In genomic region chr9:20355022-20355421, GRCh38 we compare ENCODE assay signal across 10 cellular contexts.
DNase-seq lines count a peak whose midpoint lies in the region; ATAC-seq, FAIRE-seq and TF ChIP-seq lines count a peak whose summit lies in the region.
"Had no signal": no experiment of that assay in that cellular context is flagged by ENCODE, and none has a peak within 500 bp of the region (broad histone marks: within the 10 kb centered on the region; RNA-seq: fewer than 3 reads in every experiment).

No MANE protein-coding gene starts in this region.

- H3K36me3 Mint-ChIP-seq in activated naive CD8-positive, alpha-beta T cell = peaks cover 20% of the 10 kb centered on the region
- H3K36me3 Mint-ChIP-seq in nephron progenitor cell (ENCODE audit: low read depth) = peaks cover 61% of the 10 kb centered on the region

- H3K27me3 ChIP-seq in neuronal stem cell (ENCODE audit: control insufficient read depth in 3 of 3, insufficient read depth in 3 of 3, low read depth in 1 of 3, low read length in 3 of 3) = no peaks in the 10 kb centered on the region
- H3K27me3 ChIP-seq in colonic mucosa = no peaks in the 10 kb centered on the region

- peaks cover 61% of the 10 kb centered on the region for H3K4me1 Mint-ChIP-seq in activated naive CD8-positive, alpha-beta T cell (ENCODE audit: low read depth)
- peaks cover 80% of the 10 kb centered on the region for H3K4me1 Mint-ChIP-seq in nephron progenitor cell

- no peak overlapping the region for H2BK120ac ChIP-seq in neuronal stem cell (ENCODE audit: low read depth, low read length)

- H3K4me1 ChIP-seq in neuronal stem cell (ENCODE audit: control insufficient read depth in 2 of 2, insufficient read depth in 1 of 2, low read depth in 1 of 2, low read length in 2 of 2) (peaks cover 4 to 6% of the 10 kb centered on the region in 2 donors), colonic mucosa (no peaks in the 10 kb centered on the region)

- H4K8ac ChIP-seq in neuronal stem cell (ENCODE audit: low read depth, low read length) = no peak overlapping the region

- ATAC-seq in GM21825 (IDR thresholded peaks at IDR 0.05; ENCODE audit: unreplicated experiment) = peak; percentile 39
- ATAC-seq: right cardiac atrium had no signal

- no peak overlapping the region for H2BK12ac ChIP-seq in neuronal stem cell (ENCODE audit: low read length)

- no peak for DNase-seq in GM12892 (ENCODE audit: insufficient read length)
- DNase-seq in nephron progenitor cell = no peak
- DNase-seq in neuronal stem cell (ENCODE audit: low spot score) = no peak
- DNase-seq in GM19238 (ENCODE audit: insufficient read length, low spot score) = no peak
- DNase-seq in colonic mucosa = no peak
- DNase-seq in NCI-H345 (lab: John Stamatoyannopoulos, UW) = no peak
- DNase-seq: NCI-H2029, right cardiac atrium had no signal

- no peak overlapping the region for H3K18ac ChIP-seq in neuronal stem cell (ENCODE audit: low read length)

- no peak overlapping the region for H3K4ac ChIP-seq in neuronal stem cell (ENCODE audit: low read length)

- no peaks in the 10 kb centered on the region for H3K9me3 Mint-ChIP-seq in activated naive CD8-positive, alpha-beta T cell (ENCODE audit: low read depth)
- no peaks in the 10 kb centered on the region for H3K9me3 Mint-ChIP-seq in nephron progenitor cell

- H3K79me1 ChIP-seq in neuronal stem cell (ENCODE audit: low read depth, low read length) = no peaks in the 10 kb centered on the region

- no peak overlapping the region for H3K14ac ChIP-seq in neuronal stem cell (ENCODE audit: low read length)

- TF ChIP-seq CTCF in nephron progenitor cell (IDR thresholded peaks at IDR 0.05) = no peak
- no peak for TF ChIP-seq CTCF in colonic mucosa (IDR thresholded peaks at IDR 0.05)

- H3K23ac ChIP-seq in neuronal stem cell (ENCODE audit: low read depth, low read length, poor library complexity) = no peak overlapping the region

- H2AK5ac ChIP-seq in neuronal stem cell (ENCODE audit: low read depth, low read length) = no peak overlapping the region

- intact Hi-C loops in colonic mucosa (cut with DNase I) = loop anchor here (5.0 to 10.0 kb wide), 3 partner anchors 267 to 587 kb away; partner anchors contain the start of gene MLLT3

- no peaks in the 10 kb centered on the region for H3K27me3 Mint-ChIP-seq in activated naive CD8-positive, alpha-beta T cell
- H3K27me3 Mint-ChIP-seq in nephron progenitor cell (ENCODE audit: low read depth, poor library complexity) = no peaks in the 10 kb centered on the region

- H3K4me3 ChIP-seq in neuronal stem cell (ENCODE audit: low read length in 2 of 2) (no peak overlapping the region), colonic mucosa (no peak overlapping the region)

- H3K4me3 Mint-ChIP-seq in activated naive CD8-positive, alpha-beta T cell = no peak overlapping the region
- H3K4me3 Mint-ChIP-seq in nephron progenitor cell = no peak overlapping the region

- peaks cover 0 to 5% of the 10 kb centered on the region in 2 donors for H3K36me3 ChIP-seq in neuronal stem cell (replicated peaks in 1 of 2; ENCODE audit: control insufficient read depth in 2 of 2, insufficient read depth in 2 of 2, low read length in 2 of 2)
- H3K36me3 ChIP-seq in colonic mucosa = no peaks in the 10 kb centered on the region

- peak; percentile 74 for FAIRE-seq in GM12892 (lab: Jason Lieb, UNC)

- H3K27ac ChIP-seq in neuronal stem cell (replicated peaks; ENCODE audit: low read length) = no peak overlapping the region
- H3K27ac ChIP-seq in colonic mucosa = no peak overlapping the region

- no peak for TF ChIP-seq POLR2A in GM12892 (IDR thresholded peaks at IDR 0.05; ENCODE audit: low read depth, low read length)

- H2BK15ac ChIP-seq in neuronal stem cell (ENCODE audit: low read length) = no peak overlapping the region

- H3K27ac Mint-ChIP-seq in activated naive CD8-positive, alpha-beta T cell = peak overlapping the region; percentile 5
- peak overlapping the region; percentile 39 for H3K27ac Mint-ChIP-seq in nephron progenitor cell

- no peak overlapping the region for H2AFZ ChIP-seq in neuronal stem cell (ENCODE audit: low read length)

- no peak overlapping the region for H4K91ac ChIP-seq in neuronal stem cell (ENCODE audit: low read depth, low read length, poor library complexity)

- WGBS in neuronal stem cell (ENCODE audit: extremely low coverage in 2 of 2, insufficient read length in 2 of 2, insufficient replicate concordance in 1 of 2), 2 donors = no CpG with 5 or more reads among the region's 2 CpGs

- H2BK5ac ChIP-seq in neuronal stem cell (ENCODE audit: low read length) = no peak overlapping the region

- no peak overlapping the region for H3K9ac ChIP-seq in neuronal stem cell (ENCODE audit: low read depth, low read length, poor library complexity)
- H3K9ac ChIP-seq in colonic mucosa (ENCODE audit: low read depth in 2 of 2, low read length in 2 of 2) = no peak overlapping the region

- H3K9me3 ChIP-seq in neuronal stem cell (replicated peaks in 1 of 2; ENCODE audit: control insufficient read depth in 2 of 2, insufficient read depth in 1 of 2, low read depth in 1 of 2, low read length in 2 of 2) (no peaks in the 10 kb centered on the region), colonic mucosa (no peaks in the 10 kb centered on the region)

- H3K4me2 ChIP-seq in neuronal stem cell (ENCODE audit: insufficient read depth, low read length, poor library complexity, severe bottlenecking) = no peak overlapping the region
